In genomic region chr2:160918909-160919503, GRCh38 we compare ENCODE assay signal across 8 cellular contexts.
DNase-seq lines count a peak whose midpoint lies in the region; ATAC-seq and TF ChIP-seq lines count a peak whose summit lies in the region.

No MANE protein-coding gene starts in this region.

- H3K4me1 ChIP-seq in foreskin keratinocyte (no peaks in the 10 kb centered on the region), ovary (ENCODE audit: insufficient read depth) (peaks cover 9% of the 10 kb centered on the region)

- H3K27ac ChIP-seq in foreskin keratinocyte (no peak overlapping the region), ovary (peak overlapping the region in 1 of 2 donors; percentile 52)

- intact Hi-C loops in ovary (cut with DNase I), result no loop called here

- TF ChIP-seq EP300 in ovary (IDR thresholded peaks at IDR 0.05), result no peak

- H3K4me3 ChIP-seq in ovary, result no peak overlapping the region

- H3K27me3 ChIP-seq in foreskin keratinocyte (no peaks in the 10 kb centered on the region), ovary (no peaks in the 10 kb centered on the region)

- in situ Hi-C loops in ACHN (cut with HindIII; ENCODE audit: low pct_ligation_motif_present, low pct_unique_long_range_greater_than_20kb, low sequenced_read_pairs), result no loop called here

- TF ChIP-seq POLR2A in ovary (IDR thresholded peaks at IDR 0.05), result no peak

- DNase-seq in ACHN (peak; percentile 56), NCI-H748 treated with DMSO at 0.1 percent for 48 hours (lab: John Stamatoyannopoulos, UW) (peak; percentile 45), foreskin keratinocyte (peak in 1 of 2 donors; percentile 39), ovary (peak; percentile 64 to 82 (median 75)), NCI-H2227 (lab: John Stamatoyannopoulos, UW; ENCODE audit: unreplicated experiment) (no peak)
- peak; percentile 25 for DNase-seq in activated T-cell treated with anti-CD3 and anti-CD28 coated beads, Interleukin-2, amount 50 U/mL, for 1 hour

- ATAC-seq in GM18861 (IDR thresholded peaks at IDR 0.05; ENCODE audit: unreplicated experiment) (peak; percentile 43), foreskin keratinocyte (peak; percentile 60), GM21737 (IDR thresholded peaks at IDR 0.05; ENCODE audit: unreplicated experiment) (no peak)

- no peaks in the 10 kb centered on the region for H3K9me3 ChIP-seq in ovary

- 7 to 22% (median 7%) methylated on average over 4 of the region's 4 CpGs for WGBS in ovary, 3 donors

- TF ChIP-seq CTCF in foreskin keratinocyte (conservative IDR thresholded peaks at IDR 0.05) (peak; percentile 80), ovary (IDR thresholded peaks at IDR 0.05) (peak in 1 of 3 donors; percentile 38)

- no peaks in the 10 kb centered on the region for H3K36me3 ChIP-seq in ovary
